Comparison of ENCODE assay signal across 16 cellular contexts in genomic region chr1:59183918-59184317, GRCh38.
"Had no signal": no experiment of that assay in that cellular context is flagged by ENCODE, and none has a peak within 500 bp of the region (broad histone marks: within the 10 kb centered on the region; RNA-seq: fewer than 3 reads in every experiment).

No MANE protein-coding gene starts in this region.

- DNase-seq: dermis blood vessel endothelial cell; effector CD4-positive, alpha-beta T cell; heart left ventricle; hippocampal formation; mucosa of descending colon; naive thymus-derived CD8-positive, alpha-beta T cell; nucleus accumbens; ovary; right cardiac atrium; stimulated activated CD4-positive, alpha-beta T cell treated with anti-CD3 and anti-CD28 coated beads, Interleukin-2, amount 100 ng/mL, for 48 hours; stimulated activated naive CD4-positive, alpha-beta T cell treated with Interleukin-2 at 50 U/mL for 16 hours; tibial artery; upper lobe of left lung; uterus had no signal

- H3K27ac ChIP-seq: heart left ventricle, ovary, suprapubic skin, tibial artery, upper lobe of left lung, uterus had no signal

- H3K36me3 ChIP-seq: heart left ventricle, ovary, suprapubic skin, tibial artery, upper lobe of left lung, uterus had no signal

- H3K4me3 ChIP-seq: heart left ventricle, mucosa of descending colon, ovary, smooth muscle cell, suprapubic skin, tibial artery, upper lobe of left lung, uterus had no signal

- H3K4me2 ChIP-seq: smooth muscle cell had no signal

- H3K4me1 ChIP-seq: upper lobe of left lung, uterus had no signal

- H3K9me3 ChIP-seq: heart left ventricle, mucosa of descending colon, ovary, suprapubic skin, tibial artery, upper lobe of left lung, uterus had no signal

- H3K27me3 ChIP-seq: heart left ventricle, ovary, suprapubic skin, tibial artery, upper lobe of left lung, uterus had no signal
